In genomic region chr4:186823989-186824388, GRCh38 we compare ENCODE assay signal across 27 cellular contexts.
DNase-seq lines count a peak whose midpoint lies in the region; ATAC-seq, FAIRE-seq and TF ChIP-seq lines count a peak whose summit lies in the region.
"Had no signal": no experiment of that assay in that cellular context is flagged by ENCODE, and none has a peak within 500 bp of the region (broad histone marks: within the 10 kb centered on the region; RNA-seq: fewer than 3 reads in every experiment).

No MANE protein-coding gene starts in this region.

- intact Hi-C loops in K562 (cut with micrococcal nuclease): no loop called here

- peak overlapping the region; percentile 62 for H2AFZ ChIP-seq in K562 (ENCODE audit: low read depth, low read length)

- no TSS peak for BruUV-seq in K562 (replicated peaks; lab: Mats Ljungman, UMichigan)

- TF ChIP-seq RAD21 in K562 (CRISPR knock-in tag; conservative IDR thresholded peaks at IDR 0.05 in 1 of 2, IDR thresholded peaks at IDR 0.05 in 1 of 2): no peak

- H3K79me2 ChIP-seq in K562 (ENCODE audit: control insufficient read depth, insufficient read depth, low read length): no peaks in the 10 kb centered on the region

- H3K27me3 ChIP-seq in K562 (ENCODE audit: control insufficient read depth in 2 of 2, insufficient read depth in 2 of 2, low read length in 2 of 2) (no peaks in the 10 kb centered on the region), WERI-Rb-1 (ENCODE audit: insufficient read depth, low read depth, severe bottlenecking) (peaks cover 89% of the 10 kb centered on the region)
- H3K27me3 ChIP-seq: body of pancreas, SJCRH30, thyroid gland had no signal

- POLR2A ChIA-PET in K562 (lab: Yijun Ruan, JAX): interaction anchor here (1.0 kb wide), 1 partner anchor 22 kb away, joined by 3 read pairs; no protein-coding TSS in a partner anchor

- H3K27ac ChIP-seq in K562 (ENCODE audit: extremely low read depth, low read depth, low read length): peak overlapping the region; percentile 44; the same call in 1 of the 3 replicates
- H3K27ac ChIP-seq in WERI-Rb-1: no peak overlapping the region
- H3K27ac ChIP-seq: body of pancreas, HL-60, SJCRH30, thyroid gland had no signal

- no peak for TF ChIP-seq POLR2A in K562 (conservative IDR thresholded peaks at IDR 0.05)

- FAIRE-seq in K562 (lab: Jason Lieb, UNC): peak; percentile 64
- FAIRE-seq in urothelium cell line (lab: Jason Lieb, UNC): no peak
- FAIRE-seq: H54 had no signal

- no peak for TF ChIP-seq CTCF in K562 (IDR thresholded peaks at IDR 0.05 in 2 of 3, conservative IDR thresholded peaks at IDR 0.05 in 1 of 3; ENCODE audit: insufficient read depth in 2 of 3, low read depth in 1 of 3, low read length in 3 of 3)
- no peak for TF ChIP-seq CTCF in WERI-Rb-1 (IDR thresholded peaks at IDR 0.05; ENCODE audit: low read depth, low read length)

- no peaks in the 10 kb centered on the region for H3K9me1 ChIP-seq in K562 (ENCODE audit: control insufficient read depth, insufficient read depth, low read length)

- peak overlapping the region; percentile 16; the same call in 1 of the 2 replicates for H3K4me2 ChIP-seq in K562 (ENCODE audit: insufficient read depth, low read length)

- peak; percentile 12 for DNase-seq in GM03348 (ENCODE audit: low spot score)
- peak; percentile 43 for DNase-seq in NCI-H345 treated with DMSO at 0.1 percent for 48 hours (lab: John Stamatoyannopoulos, UW; ENCODE audit: unreplicated experiment)
- DNase-seq in K562 (ENCODE audit: extremely low read depth in 1 of 4, low spot score in 3 of 4): peak in 3 of 4 experiments; percentile 24 to 59 (median 30)
- peak; percentile 9 for DNase-seq in medulla oblongata (ENCODE audit: extremely low spot score)
- DNase-seq in WERI-Rb-1: no peak
- no peak for DNase-seq in activated effector memory CD4-positive, alpha-beta T cell treated with Interleukin-2 at 50 U/mL for 16 hours
- no peak for DNase-seq in stimulated activated CD4-positive, alpha-beta T cell treated with anti-CD3 and anti-CD28 coated beads, Interleukin-4, amount 100 ng/mL, for 24 hours
- no peak for DNase-seq in urothelium cell line (ENCODE audit: low spot score)
- DNase-seq: activated CD4-positive, alpha-beta T cell treated with anti-CD3 and anti-CD28 coated beads for 48 hours; activated CD8-positive, alpha-beta memory T cell treated with anti-CD3 and anti-CD28 coated beads, Interleukin-2, amount 10 ng/mL, durations not matched to agents 7 days and 5 days; AML-193; body of pancreas; effector memory CD4-positive, alpha-beta T cell; glutamatergic neuron; mesendoderm; naive B cell; NCI-H2171; NCI-H774; occipital lobe; PC-3; stimulated activated CD4-positive, alpha-beta T cell treated with anti-CD3 and anti-CD28 coated beads, Interleukin-4, amount 100 ng/mL, for 4 hours; T-cell; thyroid gland had no signal

- H3K9ac ChIP-seq in K562 (ENCODE audit: insufficient read depth in 1 of 2, low read depth in 2 of 2, low read length in 2 of 2): no peak overlapping the region

- CTCF ChIA-PET in K562 (lab: Yijun Ruan, JAX; ENCODE audit: low intra/inter-chr PET ratio): no interaction called here

- 2% methylated on average over 3 of the region's 3 CpGs for WGBS in K562 (ENCODE audit: insufficient coverage, low coverage, missing lambda C conversion rate)

- H3K9me3 ChIP-seq in K562 (replicated peaks; ENCODE audit: control insufficient read depth, insufficient read depth, low read depth, low read length) (0 out of 2 replicates have a peak, but pooled peaks cover 3% of the 10 kb centered on the region), WERI-Rb-1 (ENCODE audit: severe bottlenecking) (no peaks in the 10 kb centered on the region)
- H3K9me3 ChIP-seq: body of pancreas, SJCRH30, thyroid gland had no signal

- peak; percentile 76 for ATAC-seq in K562
- ATAC-seq: activated CD8-positive, alpha-beta memory T cell treated with anti-CD3 and anti-CD28 coated beads, Interleukin-2, amount 10 ng/mL, durations not matched to agents 7 days and 5 days; body of pancreas; esophagus mucosa; PC-3; T-cell had no signal

- H3K36me3 ChIP-seq in K562 (ENCODE audit: control insufficient read depth, insufficient read depth, low read length) (no peaks in the 10 kb centered on the region), WERI-Rb-1 (no peaks in the 10 kb centered on the region)
- H3K36me3 ChIP-seq: SJCRH30, thyroid gland had no signal

- H3K4me3 ChIP-seq in K562: no peak overlapping the region
- H3K4me3 ChIP-seq in WERI-Rb-1 (ENCODE audit: low read depth, low read length): no peak overlapping the region
- H3K4me3 ChIP-seq: body of pancreas, SJCRH30, thyroid gland had no signal

- in situ Hi-C loops in K562 (cut with MboI): no loop called here

- no peaks in the 10 kb centered on the region for H4K20me1 ChIP-seq in K562 (replicated peaks; ENCODE audit: control insufficient read depth, insufficient read depth, low read length)

- H3K4me1 ChIP-seq in K562 (replicated peaks in 1 of 2; ENCODE audit: control insufficient read depth in 2 of 2, insufficient read depth in 2 of 2, low read length in 2 of 2): peaks cover 8 to 33% of the 10 kb centered on the region in 2 experiments; a peak in 4 of 5 replicates
- H3K4me1 ChIP-seq: thyroid gland had no signal

- TF ChIP-seq EP300 in K562 (IDR thresholded peaks at IDR 0.05; ENCODE audit: low read length): no peak

TF ChIP-seq in K562, 482 proteins besides CTCF, POLR2A, EP300 and RAD21 (continues in another document):
- no peak for TF ChIP-seq GABPB2 (CRISPR knock-in tag; conservative IDR thresholded peaks at IDR 0.05)
- no peak for TF ChIP-seq NR0B1 (IDR thresholded peaks at IDR 0.05; ENCODE audit: partially characterized antibody)
- no peak for TF ChIP-seq HDAC8 (tag; IDR thresholded peaks at IDR 0.05)
- no peak for TF ChIP-seq HES1 (IDR thresholded peaks at IDR 0.05; ENCODE audit: low read depth)
- TF ChIP-seq MEF2D (tag; conservative IDR thresholded peaks at IDR 0.05; ENCODE audit: low read depth): no peak
- no peak for TF ChIP-seq SRSF3 (IDR thresholded peaks at IDR 0.05; ENCODE audit: insufficient read depth, low read length)
- 0 out of 2 replicates have a peak, but pooled peaks have one; percentile 20 for TF ChIP-seq STAT5A (IDR thresholded peaks at IDR 0.05; ENCODE audit: borderline replicate concordance, low read length)
- 0 out of 6 replicates have a peak, but pooled peaks of 1 of the 3 experiments have one; percentile 26 for TF ChIP-seq ZBTB11 (CRISPR knock-in tag; IDR thresholded peaks at IDR 0.05)
- no peak for TF ChIP-seq CTBP1 (IDR thresholded peaks at IDR 0.05; ENCODE audit: borderline replicate concordance)
- TF ChIP-seq, protein P1, sequence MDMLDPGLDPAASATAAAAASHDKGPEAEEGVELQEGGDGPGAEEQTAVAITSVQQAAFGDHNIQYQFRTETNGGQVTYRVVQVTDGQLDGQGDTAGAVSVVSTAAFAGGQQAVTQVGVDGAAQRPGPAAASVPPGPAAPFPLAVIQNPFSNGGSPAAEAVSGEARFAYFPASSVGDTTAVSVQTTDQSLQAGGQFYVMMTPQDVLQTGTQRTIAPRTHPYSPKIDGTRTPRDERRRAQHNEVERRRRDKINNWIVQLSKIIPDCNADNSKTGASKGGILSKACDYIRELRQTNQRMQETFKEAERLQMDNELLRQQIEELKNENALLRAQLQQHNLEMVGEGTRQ (CRISPR knock-in tag; IDR thresholded peaks at IDR 0.05): no peak
- TF ChIP-seq CREB1 (IDR thresholded peaks at IDR 0.05): no peak
- TF ChIP-seq CREB1 (CRISPR knock-in tag; IDR thresholded peaks at IDR 0.05): no peak
- no peak for TF ChIP-seq FOSL1 (tag; conservative IDR thresholded peaks at IDR 0.05)
- no peak for TF ChIP-seq TCFL5 (CRISPR knock-in tag; conservative IDR thresholded peaks at IDR 0.05)
- TF ChIP-seq NFIC (IDR thresholded peaks at IDR 0.05): peak; percentile 84
- TF ChIP-seq CREM (IDR thresholded peaks at IDR 0.05; ENCODE audit: low read depth): no peak
- TF ChIP-seq POLR2G (IDR thresholded peaks at IDR 0.05; ENCODE audit: low read depth, low read length): no peak

Comparison
In these comparisons a context has a peak if more than half of its experiments do, and no peak if none do; other contexts are left out.
1. DNase-seq: peak in GM03348 (single experiment), NCI-H345 treated with DMSO at 0.1 percent for 48 hours (single experiment), K562 (3 of 4) and medulla oblongata (single experiment); none in WERI-Rb-1 (single experiment), activated effector memory CD4-positive, alpha-beta T cell treated with Interleukin-2 at 50 U/mL for 16 hours (single experiment), stimulated activated CD4-positive, alpha-beta T cell treated with anti-CD3 and anti-CD28 coated beads, Interleukin-4, amount 100 ng/mL, for 24 hours (single experiment) and urothelium cell line (single experiment).